25 cellular contexts compared by ENCODE assay signal in genomic region chr12:69000069-69000468, GRCh38.
DNase-seq lines count a peak whose midpoint lies in the region; ATAC-seq, FAIRE-seq and TF ChIP-seq lines count a peak whose summit lies in the region.
"Had no signal": no experiment of that assay in that cellular context is flagged by ENCODE, and none has a peak within 500 bp of the region (broad histone marks: within the 10 kb centered on the region; RNA-seq: fewer than 3 reads in every experiment).

No MANE protein-coding gene starts in this region.

- H3K4me2 ChIP-seq in astrocyte (ENCODE audit: low read length): peak overlapping the region; percentile 44
- no peak overlapping the region for H3K4me2 ChIP-seq in smooth muscle cell
- H3K4me2 ChIP-seq: BLaER1 had no signal

- DNase-seq in HFFc6 (no peak), astrocyte (ENCODE audit: low read depth) (no peak), fibroblast of pulmonary artery (ENCODE audit: low read depth) (peak; percentile 42), smooth muscle cell (lab: John Stamatoyannopoulos, UW; ENCODE audit: unreplicated experiment) (no peak), kidney (no peak)
- no peak for DNase-seq in activated CD8-positive, alpha-beta T cell treated with anti-CD3 and anti-CD28 coated beads, Interleukin-2, amount 10 ng/mL, durations not matched to agents 7 days and 5 days
- DNase-seq: CD4-positive, alpha-beta T cell; COR-L47; DMS 273 treated with DMSO at 0.1 percent for 48 hours; GOT3; Karpas-422; MG63; NCI-H1092; NCI-H2081; NCI-H2171; NCI-H345; NCI-H524 treated with DMSO at 0.1 percent for 48 hours; NCI-H82; SIG-M5 had no signal

- H3K4me3 Mint-ChIP-seq in HFFc6 (peak overlapping the region; percentile 10; the same call in 1 of the 2 replicates), astrocyte (ENCODE audit: unreplicated experiment) (no peak overlapping the region)
- H3K4me3 Mint-ChIP-seq in activated CD8-positive, alpha-beta T cell treated with anti-CD3 and anti-CD28 coated beads, Interleukin-2, amount 10 ng/mL, durations not matched to agents 7 days and 5 days: no peak overlapping the region
- H3K4me3 Mint-ChIP-seq: CD4-positive, alpha-beta T cell had no signal

- FAIRE-seq in astrocyte (lab: Jason Lieb, UNC): no peak
- FAIRE-seq in kidney (lab: Jason Lieb, UNC): no peak
- FAIRE-seq: GM12891 had no signal

- H3K36me3 Mint-ChIP-seq in HFFc6 (ENCODE audit: low read depth) (peaks cover 16% of the 10 kb centered on the region), astrocyte (ENCODE audit: low read depth, unreplicated experiment) (no peaks in the 10 kb centered on the region)
- H3K36me3 Mint-ChIP-seq in activated CD8-positive, alpha-beta T cell treated with anti-CD3 and anti-CD28 coated beads, Interleukin-2, amount 10 ng/mL, durations not matched to agents 7 days and 5 days (ENCODE audit: low read depth): no peaks in the 10 kb centered on the region

- no peaks in the 10 kb centered on the region for H3K27me3 Mint-ChIP-seq in HFFc6 (ENCODE audit: insufficient read depth)
- no peaks in the 10 kb centered on the region for H3K27me3 Mint-ChIP-seq in astrocyte (ENCODE audit: low read depth, unreplicated experiment)
- H3K27me3 Mint-ChIP-seq in activated CD8-positive, alpha-beta T cell treated with anti-CD3 and anti-CD28 coated beads, Interleukin-2, amount 10 ng/mL, durations not matched to agents 7 days and 5 days (ENCODE audit: low read depth): peaks cover 3% of the 10 kb centered on the region
- H3K27me3 Mint-ChIP-seq: CD4-positive, alpha-beta T cell had no signal

- POLR2A ChIA-PET in activated CD8-positive, alpha-beta T cell treated with anti-CD3 and anti-CD28 coated beads, Interleukin-2, amount 10 ng/mL, durations not matched to agents 7 days and 5 days (lab: Charles Lee): no interaction called here

- no peak overlapping the region for H2AFZ ChIP-seq in astrocyte (ENCODE audit: low read depth, low read length)
- H2AFZ ChIP-seq in smooth muscle cell (ENCODE audit: low read depth): no peak overlapping the region

- H3K4me3 ChIP-seq in astrocyte (ENCODE audit: insufficient read depth, low read depth, low read length) (no peak overlapping the region), fibroblast of pulmonary artery (replicated peaks; ENCODE audit: low read depth, low read length) (no peak overlapping the region), smooth muscle cell (no peak overlapping the region), kidney (ENCODE audit: low read length in 2 of 2) (no peak overlapping the region)
- H3K4me3 ChIP-seq: BLaER1, MG63 had no signal

- CTCF ChIA-PET in activated CD8-positive, alpha-beta T cell treated with anti-CD3 and anti-CD28 coated beads, Interleukin-2, amount 10 ng/mL, durations not matched to agents 7 days and 5 days (lab: Charles Lee): no interaction called here

- H3K9me3 Mint-ChIP-seq in HFFc6: peaks cover 15% of the 10 kb centered on the region
- H3K9me3 Mint-ChIP-seq in astrocyte (ENCODE audit: unreplicated experiment): peaks cover 2% of the 10 kb centered on the region
- H3K9me3 Mint-ChIP-seq in activated CD8-positive, alpha-beta T cell treated with anti-CD3 and anti-CD28 coated beads, Interleukin-2, amount 10 ng/mL, durations not matched to agents 7 days and 5 days (ENCODE audit: insufficient read depth): peaks cover 12% of the 10 kb centered on the region

- H3K27ac Mint-ChIP-seq in HFFc6: peak overlapping the region; percentile 92
- peak overlapping the region; percentile 21 for H3K27ac Mint-ChIP-seq in astrocyte (ENCODE audit: unreplicated experiment)
- no peak overlapping the region for H3K27ac Mint-ChIP-seq in activated CD8-positive, alpha-beta T cell treated with anti-CD3 and anti-CD28 coated beads, Interleukin-2, amount 10 ng/mL, durations not matched to agents 7 days and 5 days
- H3K27ac Mint-ChIP-seq: CD4-positive, alpha-beta T cell had no signal

- no peaks in the 10 kb centered on the region for H3K9me3 ChIP-seq in astrocyte (ENCODE audit: insufficient read depth, low read depth, low read length)
- no peaks in the 10 kb centered on the region for H3K9me3 ChIP-seq in smooth muscle cell (replicated peaks; ENCODE audit: low read depth)
- H3K9me3 ChIP-seq in kidney (ENCODE audit: control insufficient read depth in 1 of 2, low read length in 2 of 2): no peaks in the 10 kb centered on the region
- H3K9me3 ChIP-seq: MG63 had no signal

- H4K20me1 ChIP-seq in astrocyte (ENCODE audit: insufficient read depth, low read length) (no peaks in the 10 kb centered on the region), smooth muscle cell (ENCODE audit: low read depth) (no peaks in the 10 kb centered on the region)
- H4K20me1 ChIP-seq: BLaER1 had no signal

- H3K4me1 ChIP-seq in astrocyte (ENCODE audit: insufficient read depth, low read length) (peaks cover 10% of the 10 kb centered on the region), smooth muscle cell (ENCODE audit: low read depth) (no peaks in the 10 kb centered on the region), kidney (ENCODE audit: control insufficient read depth in 1 of 2, insufficient read depth in 1 of 2, low read depth in 1 of 2, low read length in 2 of 2) (peaks cover 3 to 5% of the 10 kb centered on the region in 2 donors)
- H3K4me1 ChIP-seq: BLaER1 had no signal

- 89% methylated on average over 3 of the region's 3 CpGs for WGBS in smooth muscle cell (ENCODE audit: low lambda C conversion rate)

- TF ChIP-seq CTCF in HFFc6 (IDR thresholded peaks at IDR 0.05): no peak
- TF ChIP-seq CTCF in astrocyte (IDR thresholded peaks at IDR 0.05; ENCODE audit: insufficient read depth, low read depth, low read length): no peak
- TF ChIP-seq CTCF in fibroblast of pulmonary artery (IDR thresholded peaks at IDR 0.05; ENCODE audit: low read length, missing control alignments): no peak
- no peak for TF ChIP-seq CTCF in smooth muscle cell (IDR thresholded peaks at IDR 0.05; ENCODE audit: borderline replicate concordance, insufficient read depth, poor library complexity, severe bottlenecking)
- TF ChIP-seq CTCF in kidney (IDR thresholded peaks at IDR 0.05; ENCODE audit: borderline replicate concordance, extremely low read depth, insufficient read depth): no peak

- H3K9ac ChIP-seq in astrocyte (ENCODE audit: low read length) (no peak overlapping the region), smooth muscle cell (ENCODE audit: low read depth) (no peak overlapping the region), kidney (ENCODE audit: low read length in 2 of 2) (no peak overlapping the region)
- H3K9ac ChIP-seq: BLaER1 had no signal

- intact Hi-C loops in kidney (cut with DNase I): no loop called here

- no peaks in the 10 kb centered on the region for H3F3A ChIP-seq in smooth muscle cell (ENCODE audit: low read depth)

- peaks cover 51% of the 10 kb centered on the region for H3K4me1 Mint-ChIP-seq in HFFc6 (ENCODE audit: low read depth)
- H3K4me1 Mint-ChIP-seq in astrocyte (ENCODE audit: low read depth, unreplicated experiment): peaks cover 16% of the 10 kb centered on the region
- no peaks in the 10 kb centered on the region for H3K4me1 Mint-ChIP-seq in activated CD8-positive, alpha-beta T cell treated with anti-CD3 and anti-CD28 coated beads, Interleukin-2, amount 10 ng/mL, durations not matched to agents 7 days and 5 days (ENCODE audit: low read depth)

- H3K36me3 ChIP-seq in astrocyte (ENCODE audit: insufficient read depth, low read length): no peaks in the 10 kb centered on the region
- no peaks in the 10 kb centered on the region for H3K36me3 ChIP-seq in smooth muscle cell (ENCODE audit: low read depth)
- no peaks in the 10 kb centered on the region for H3K36me3 ChIP-seq in kidney (ENCODE audit: control insufficient read depth in 1 of 2, insufficient read depth in 2 of 2, low read length in 2 of 2)
- H3K36me3 ChIP-seq: BLaER1, MG63 had no signal

- no peaks in the 10 kb centered on the region for H3K79me2 ChIP-seq in astrocyte (ENCODE audit: insufficient read depth, low read length)
- H3K79me2 ChIP-seq in smooth muscle cell (ENCODE audit: low read depth): no peaks in the 10 kb centered on the region

- ATAC-seq in HG03139 (IDR thresholded peaks at IDR 0.05; ENCODE audit: unreplicated experiment): no peak
- no peak for ATAC-seq in activated CD8-positive, alpha-beta T cell treated with anti-CD3 and anti-CD28 coated beads, Interleukin-2, amount 10 ng/mL, durations not matched to agents 7 days and 5 days
- ATAC-seq: HCT116, Panc1, SK-N-SH treated with all-trans-retinoic acid at 6 μM for 48 hours had no signal

- H3K27me3 ChIP-seq in astrocyte (ENCODE audit: insufficient read depth, low read length): no peaks in the 10 kb centered on the region
- no peaks in the 10 kb centered on the region for H3K27me3 ChIP-seq in smooth muscle cell (ENCODE audit: low read depth)
- H3K27me3 ChIP-seq: BLaER1, MG63 had no signal

- peak overlapping the region; percentile 6 for H3K27ac ChIP-seq in astrocyte (ENCODE audit: low read depth, low read length)
- peak overlapping the region; percentile 11 for H3K27ac ChIP-seq in smooth muscle cell (ENCODE audit: low read depth)
- no peak overlapping the region for H3K27ac ChIP-seq in kidney (ENCODE audit: low read depth in 2 of 2, low read length in 2 of 2)
- H3K27ac ChIP-seq: BLaER1 had no signal

Comparison
In these comparisons a context has a peak if more than half of its experiments do, and no peak if none do; other contexts are left out.
1. H3K27ac ChIP-seq: peak in astrocyte (single experiment) and smooth muscle cell (single experiment); none in kidney (0 of 2).